ENCODE assay signal across 1 cellular context in genomic region chr19:46746281-46746965, GRCh38.
TF ChIP-seq lines count a peak whose summit lies in the region.

Gene STRN4, minus strand, starts transcription at chr19:46746450. Its CDS starts 20 bp downstream, at chr19:46746430.

TF ChIP-seq in K562, 482 proteins besides CTCF, POLR2A, EP300 and RAD21 (continued from another document and continues in another):
- TF ChIP-seq ZNF592 (IDR thresholded peaks at IDR 0.05): 0 out of 2 replicates have a peak, but pooled peaks have one; percentile 3
- TF ChIP-seq POLR3G (IDR thresholded peaks at IDR 0.05; ENCODE audit: extremely low read depth, insufficient read length, insufficient replicate concordance): no peak
- TF ChIP-seq ARHGAP35 (IDR thresholded peaks at IDR 0.05; ENCODE audit: partially characterized antibody): no peak
- TF ChIP-seq MBD2 (IDR thresholded peaks at IDR 0.05; ENCODE audit: borderline replicate concordance, low read depth): no peak
- no peak for TF ChIP-seq ZNF184 (CRISPR knock-in tag; IDR thresholded peaks at IDR 0.05)
- no peak for TF ChIP-seq THRA (IDR thresholded peaks at IDR 0.05)
- no peak for TF ChIP-seq FOXJ2 (tag; IDR thresholded peaks at IDR 0.05)
- TF ChIP-seq SNIP1 (IDR thresholded peaks at IDR 0.05; ENCODE audit: low read depth): no peak
- TF ChIP-seq HDGF (IDR thresholded peaks at IDR 0.05): no peak
- no peak for TF ChIP-seq PHF21A (IDR thresholded peaks at IDR 0.05; ENCODE audit: borderline replicate concordance, low read depth)
- TF ChIP-seq IRF9 (tag; IDR thresholded peaks at IDR 0.05): no peak
- no peak for TF ChIP-seq NR0B1 (IDR thresholded peaks at IDR 0.05; ENCODE audit: partially characterized antibody)
- no peak for TF ChIP-seq TARDBP (IDR thresholded peaks at IDR 0.05)
- no peak for TF ChIP-seq CREBBP (IDR thresholded peaks at IDR 0.05; ENCODE audit: low read depth, low read length)
- TF ChIP-seq NR2F6 (CRISPR knock-in tag; IDR thresholded peaks at IDR 0.05): no peak
- no peak for TF ChIP-seq BRCA1 (IDR thresholded peaks at IDR 0.05)
- no peak for TF ChIP-seq BRCA1 (CRISPR knock-in tag; IDR thresholded peaks at IDR 0.05)
- no peak for TF ChIP-seq BCLAF1 (IDR thresholded peaks at IDR 0.05; ENCODE audit: borderline replicate concordance in 1 of 2, control insufficient read depth in 1 of 2, low read depth in 2 of 2, low read length in 1 of 2)
- TF ChIP-seq ZBED1 (IDR thresholded peaks at IDR 0.05): no peak
- no peak for TF ChIP-seq SIRT6 (IDR thresholded peaks at IDR 0.05; ENCODE audit: low read depth, low read length)
- TF ChIP-seq KDM5B (IDR thresholded peaks at IDR 0.05; ENCODE audit: insufficient replicate concordance, low read depth, low read length): no peak
- no peak for TF ChIP-seq ETV5 (CRISPR knock-in tag; IDR thresholded peaks at IDR 0.05; ENCODE audit: low read depth)
- TF ChIP-seq ZNF76 (CRISPR knock-in tag; IDR thresholded peaks at IDR 0.05; ENCODE audit: borderline replicate concordance): no peak
- no peak for TF ChIP-seq MYNN (IDR thresholded peaks at IDR 0.05)
- TF ChIP-seq MYNN (CRISPR knock-in tag; IDR thresholded peaks at IDR 0.05): no peak
- no peak for TF ChIP-seq BRF1 (IDR thresholded peaks at IDR 0.05; ENCODE audit: borderline replicate concordance, extremely low read depth, insufficient read length)
- TF ChIP-seq ZNF140 (CRISPR knock-in tag; IDR thresholded peaks at IDR 0.05): no peak
- no peak for TF ChIP-seq ZNF584 (CRISPR knock-in tag; IDR thresholded peaks at IDR 0.05; ENCODE audit: low read depth)
- no peak for TF ChIP-seq HSF4 (CRISPR knock-in tag; IDR thresholded peaks at IDR 0.05; ENCODE audit: borderline replicate concordance)
- no peak for TF ChIP-seq HBP1 (CRISPR knock-in tag; IDR thresholded peaks at IDR 0.05)
- TF ChIP-seq RBM22 (IDR thresholded peaks at IDR 0.05; ENCODE audit: low read depth, low read length, poor library complexity, severe bottlenecking): no peak
- peak; percentile 11; the same call in 1 of the 2 replicates for TF ChIP-seq SIN3B (IDR thresholded peaks at IDR 0.05; ENCODE audit: low read depth)
- TF ChIP-seq HMG20A (CRISPR knock-in tag; conservative IDR thresholded peaks at IDR 0.05): no peak
- TF ChIP-seq CHD4 (IDR thresholded peaks at IDR 0.05; ENCODE audit: insufficient read depth, insufficient replicate concordance, low read depth, low read length, poor library complexity, severe bottlenecking): no peak
- TF ChIP-seq TCF3 (CRISPR knock-in tag; IDR thresholded peaks at IDR 0.05): no peak
- no peak for TF ChIP-seq MIER1 (IDR thresholded peaks at IDR 0.05; ENCODE audit: low read depth)
- TF ChIP-seq E2F6 (IDR thresholded peaks at IDR 0.05; ENCODE audit: borderline replicate concordance in 1 of 2, extremely low read depth in 1 of 2, insufficient read depth in 1 of 2, insufficient read length in 1 of 2, low read depth in 1 of 2, low read length in 1 of 2, poor library complexity in 1 of 2, severe bottlenecking in 1 of 2): peak in 1 of 2 experiments; percentile 14
- TF ChIP-seq ATF4 (CRISPR knock-in tag; IDR thresholded peaks at IDR 0.05): no peak
- TF ChIP-seq USF1 (CRISPR knock-in tag; IDR thresholded peaks at IDR 0.05): no peak
